In genomic region chr17:36837193-36837592, GRCh38 we compare ENCODE assay signal across 18 cellular contexts.
DNase-seq lines count a peak whose midpoint lies in the region; ATAC-seq, FAIRE-seq and TF ChIP-seq lines count a peak whose summit lies in the region.
"Had no signal": no experiment of that assay in that cellular context is flagged by ENCODE, and none has a peak within 500 bp of the region (broad histone marks: within the 10 kb centered on the region; RNA-seq: fewer than 3 reads in every experiment).

No MANE protein-coding gene starts in this region.

- POLR2A ChIA-PET in H1 (lab: Charles Lee; ENCODE audit: partially characterized antibody) = interaction anchor here (1.0 to 1.9 kb wide), 4 partner anchors 8 to 63 kb away, joined by 3 to 5 read pairs (median 4); no protein-coding TSS in a partner anchor

- FAIRE-seq in H1 (lab: Jason Lieb, UNC) = no peak
- FAIRE-seq: A549, G401.6, GM12892 had no signal

- no peaks in the 10 kb centered on the region for H3K36me3 ChIP-seq in H7 (replicated peaks; ENCODE audit: control insufficient read depth, insufficient read depth, low read length)
- H3K36me3 ChIP-seq in H1 (ENCODE audit: control insufficient read depth in 2 of 4, insufficient read depth in 4 of 4, low read length in 3 of 4) = no peaks in the 10 kb centered on the region
- no peaks in the 10 kb centered on the region for H3K36me3 ChIP-seq in mesendoderm (ENCODE audit: control insufficient read depth, insufficient read depth, low read length)
- H3K36me3 ChIP-seq in upper lobe of left lung = no peaks in the 10 kb centered on the region
- H3K36me3 ChIP-seq: HAP-1 had no signal

- 43% methylated on average over 7 of the region's 7 CpGs; no CpG with 5 or more reads in 1 of the 2 experiments for WGBS in H1 (ENCODE audit: extremely low coverage in 1 of 2, insufficient coverage in 1 of 2, insufficient read length in 1 of 2, insufficient replicate concordance in 2 of 2, low coverage in 1 of 2, low lambda C conversion rate in 2 of 2, missing lambda C conversion rate in 1 of 2), 2 experiments
- WGBS in mesendoderm (ENCODE audit: extremely low coverage, insufficient coverage, low lambda C conversion rate) = no CpG with 5 or more reads among the region's 7 CpGs
- WGBS in upper lobe of left lung, 2 donors = 62 to 64% methylated on average over 6 to 7 of the region's 7 CpGs

- CTCF ChIA-PET in H1 (lab: Charles Lee; ENCODE audit: partially characterized antibody) = interaction anchor here (0.9 to 1.4 kb wide), 8 partner anchors 8 to 209 kb away, joined by 3 to 5 read pairs (median 4); no protein-coding TSS in a partner anchor

- DNase-seq in H7 (peak; percentile 32), H1 (ENCODE audit: low read depth in 1 of 2, low spot score in 2 of 2) (no peak), mesendoderm (no peak), renal cortical epithelial cell (ENCODE audit: low read depth) (peak; percentile 33), upper lobe of left lung (no peak), AG20443 (ENCODE audit: low spot score) (no peak)
- DNase-seq: 8988T; ACHN; C1 segment of cervical spinal cord; Calu3; CD4-positive, alpha-beta memory T cell; DND-41 had no signal

- H3K4me2 ChIP-seq in H1 (ENCODE audit: insufficient read depth in 1 of 2, low read depth in 2 of 2, low read length in 2 of 2) (peak overlapping the region; percentile 27 to 47), mesendoderm (ENCODE audit: low read length) (no peak overlapping the region)
- H3K4me2 ChIP-seq: A549 had no signal

- H3K18ac ChIP-seq in H1 (ENCODE audit: extremely low read depth, low read length) (peak overlapping the region; percentile 25; the same call in 1 of the 2 replicates), mesendoderm (ENCODE audit: low read length) (no peak overlapping the region)

- H3K9ac ChIP-seq in H1 (replicated peaks in 1 of 4; ENCODE audit: extremely low read depth in 1 of 4, low read depth in 3 of 4, low read length in 3 of 4) (no peak overlapping the region), mesendoderm (ENCODE audit: low read length) (no peak overlapping the region)

- H3K56ac ChIP-seq in H1 (replicated peaks; ENCODE audit: insufficient read length, low read depth, low read length) (no peak overlapping the region), mesendoderm (ENCODE audit: low read length) (peak overlapping the region; percentile 63)

- H3K23ac ChIP-seq in H1 (ENCODE audit: insufficient read length) = no peak overlapping the region
- H3K23ac ChIP-seq in mesendoderm (ENCODE audit: low read length) = peak overlapping the region; percentile 32

- H3K4ac ChIP-seq in H1 (replicated peaks; ENCODE audit: insufficient read length, low read depth, low read length) = peak overlapping the region; percentile 6
- no peak overlapping the region for H3K4ac ChIP-seq in mesendoderm (ENCODE audit: low read depth, low read length)

- H3K9me3 ChIP-seq in H1 (ENCODE audit: insufficient read depth in 2 of 2, low read depth in 1 of 2, low read length in 1 of 2) (no peaks in the 10 kb centered on the region), upper lobe of left lung (no peaks in the 10 kb centered on the region)
- H3K9me3 ChIP-seq: A549, HAP-1 had no signal

- peak overlapping the region; percentile 61; the same call in 1 of the 2 replicates for H2BK5ac ChIP-seq in H1 (ENCODE audit: low read depth, low read length)
- peak overlapping the region; percentile 78 for H2BK5ac ChIP-seq in mesendoderm (ENCODE audit: low read length)

- H4K91ac ChIP-seq in H1 (replicated peaks; ENCODE audit: insufficient read length, low read length) = no peak overlapping the region

- TF ChIP-seq CTCF in H1 (IDR thresholded peaks at IDR 0.05; ENCODE audit: control extremely low read depth in 1 of 3, insufficient read depth in 1 of 3, low read depth in 1 of 3, low read length in 3 of 3) (no peak), upper lobe of left lung (IDR thresholded peaks at IDR 0.05) (no peak)

- no peak overlapping the region for H3K14ac ChIP-seq in H1 (ENCODE audit: insufficient read length)

- ATAC-seq in GM18498 (IDR thresholded peaks at IDR 0.05; ENCODE audit: unreplicated experiment) (no peak), upper lobe of left lung (ENCODE audit: low FRiP score in 2 of 2) (no peak), HG03196 (IDR thresholded peaks at IDR 0.05; ENCODE audit: unreplicated experiment) (no peak)

- peaks cover 3% of the 10 kb centered on the region; the same call in 1 of the 2 replicates for H3K27me3 ChIP-seq in H7 (ENCODE audit: control insufficient read depth, insufficient read depth, low read length)
- no peaks in the 10 kb centered on the region; a peak in 2 of 7 replicates for H3K27me3 ChIP-seq in H1 (replicated peaks in 1 of 4; ENCODE audit: control insufficient read depth in 3 of 4, extremely low read depth in 1 of 4, insufficient read depth in 3 of 4, low read length in 3 of 4)
- no peaks in the 10 kb centered on the region for H3K27me3 ChIP-seq in mesendoderm (ENCODE audit: insufficient read depth, low read length, poor library complexity)
- no peaks in the 10 kb centered on the region for H3K27me3 ChIP-seq in upper lobe of left lung

- H2AFZ ChIP-seq in H1 (ENCODE audit: low read length) = no peak overlapping the region

- H2AK5ac ChIP-seq in H1 (ENCODE audit: low read depth, low read length) (peak overlapping the region; percentile 48; the same call in 1 of the 2 replicates), mesendoderm (ENCODE audit: low read length) (peak overlapping the region; percentile 97)

- no peak overlapping the region for H3K4me3 ChIP-seq in H7 (ENCODE audit: insufficient read depth, low read depth, low read length)
- peak overlapping the region in 1 of 4 experiments; percentile 8; a peak in 1 of 8 replicates for H3K4me3 ChIP-seq in H1 (ENCODE audit: extremely low read depth in 1 of 4, insufficient read depth in 2 of 4, low read depth in 3 of 4, low read length in 4 of 4)
- no peak overlapping the region for H3K4me3 ChIP-seq in mesendoderm (ENCODE audit: low read length)
- H3K4me3 ChIP-seq in upper lobe of left lung = no peak overlapping the region
- H3K4me3 ChIP-seq: A549, HAP-1 had no signal

- H3K27ac ChIP-seq in H1 (ENCODE audit: low read depth, low read length) (no peak overlapping the region), mesendoderm (ENCODE audit: low read depth, low read length) (no peak overlapping the region), upper lobe of left lung (no peak overlapping the region)
- H3K27ac ChIP-seq: A549 had no signal

- H3K4me1 ChIP-seq in H1 (replicated peaks in 1 of 4; ENCODE audit: control insufficient read depth in 3 of 4, insufficient read depth in 4 of 4, low read length in 3 of 4) (peaks cover under 1 to 12% (median 9%) of the 10 kb centered on the region in 4 experiments), mesendoderm (ENCODE audit: control insufficient read depth, low read depth, low read length) (peaks cover 2% of the 10 kb centered on the region), upper lobe of left lung (no peaks in the 10 kb centered on the region)
- H3K4me1 ChIP-seq: A549, HAP-1 had no signal

- TF ChIP-seq POLR2A in H1 (IDR thresholded peaks at IDR 0.05; ENCODE audit: control extremely low read depth in 1 of 2, low read depth in 2 of 2, low read length in 2 of 2) (no peak), upper lobe of left lung (IDR thresholded peaks at IDR 0.05) (no peak)

- H4K8ac ChIP-seq in H1 (ENCODE audit: extremely low read depth, insufficient read depth, low read length) (no peak overlapping the region; the same call in 1 of the 2 replicates), mesendoderm (ENCODE audit: low read depth, low read length) (no peak overlapping the region)

- H3K79me2 ChIP-seq in H1 (ENCODE audit: control insufficient read depth in 1 of 2, insufficient read depth in 2 of 2, low read length in 2 of 2) (no peaks in the 10 kb centered on the region), mesendoderm (ENCODE audit: control insufficient read depth, insufficient read depth, low read length) (no peaks in the 10 kb centered on the region)

- H3K23me2 ChIP-seq in H1 (ENCODE audit: low read depth, low read length) = no peaks in the 10 kb centered on the region

- no peak for TF ChIP-seq RAD21 in H1 (IDR thresholded peaks at IDR 0.05 in 1 of 2, conservative IDR thresholded peaks at IDR 0.05 in 1 of 2; ENCODE audit: low read depth in 2 of 2, low read length in 2 of 2)

- no peaks in the 10 kb centered on the region for H4K20me1 ChIP-seq in H1 (replicated peaks in 1 of 2; ENCODE audit: control insufficient read depth in 1 of 2, insufficient read depth in 2 of 2, low read length in 2 of 2)

- peak overlapping the region; percentile 91 for H2BK120ac ChIP-seq in H1 (replicated peaks; ENCODE audit: low read depth, low read length)
- no peak overlapping the region for H2BK120ac ChIP-seq in mesendoderm (ENCODE audit: low read depth, low read length)

- H3K79me1 ChIP-seq in H1 (ENCODE audit: low read depth, low read length) (no peaks in the 10 kb centered on the region), mesendoderm (ENCODE audit: low read length) (no peaks in the 10 kb centered on the region)

- peak overlapping the region; percentile 87; the same call in 1 of the 2 replicates for H2BK20ac ChIP-seq in H1 (ENCODE audit: low read length)

- H4K5ac ChIP-seq in H1 (ENCODE audit: insufficient read length, low read depth, low read length) (no peak overlapping the region), mesendoderm (ENCODE audit: low read length) (peak overlapping the region; percentile 44)

- no peak for TF ChIP-seq EP300 in H1 (IDR thresholded peaks at IDR 0.05; ENCODE audit: borderline replicate concordance in 1 of 2, low read depth in 2 of 2, low read length in 2 of 2)
- no peak for TF ChIP-seq EP300 in upper lobe of left lung (IDR thresholded peaks at IDR 0.05)

- H2BK15ac ChIP-seq in H1 (ENCODE audit: low read length) = peak overlapping the region; percentile 75; the same call in 1 of the 2 replicates
- no peak overlapping the region for H2BK15ac ChIP-seq in mesendoderm (replicated peaks; ENCODE audit: low read depth)

- peak overlapping the region; percentile 92 for H2BK12ac ChIP-seq in H1 (ENCODE audit: low read depth, low read length)

TF ChIP-seq in H1, 55 proteins besides CTCF, POLR2A, EP300 and RAD21 (continues in another document):
- TF ChIP-seq TAF1 (IDR thresholded peaks at IDR 0.05; ENCODE audit: low read depth, low read length) (no peak), GTF2F1 (IDR thresholded peaks at IDR 0.05; ENCODE audit: borderline replicate concordance, low read depth, low read length) (no peak), TCF12 (IDR thresholded peaks at IDR 0.05; ENCODE audit: low read depth, low read length) (no peak), SUZ12 (IDR thresholded peaks at IDR 0.05; ENCODE audit: low read length) (no peak), RBBP5 (IDR thresholded peaks at IDR 0.05; ENCODE audit: borderline replicate concordance, low read depth, low read length) (no peak), RFX5 (IDR thresholded peaks at IDR 0.05; ENCODE audit: borderline replicate concordance, low read depth, low read length) (no peak), FOSL1 (IDR thresholded peaks at IDR 0.05; ENCODE audit: insufficient read depth, low read depth, low read length) (no peak), SAP30 (IDR thresholded peaks at IDR 0.05; ENCODE audit: insufficient read depth, insufficient replicate concordance, low read length) (no peak), NANOG (IDR thresholded peaks at IDR 0.05; ENCODE audit: insufficient read depth, low read depth, low read length, poor library complexity, severe bottlenecking) (no peak), SP1 (IDR thresholded peaks at IDR 0.05; ENCODE audit: low read depth, low read length) (no peak)

Comparison
In these comparisons a context has a peak if more than half of its experiments do, and no peak if none do; other contexts are left out.
1. DNase-seq: peak in H7 (single experiment) and renal cortical epithelial cell (single experiment); none in H1 (0 of 2), mesendoderm (single experiment), upper lobe of left lung (0 of 2) and AG20443 (single experiment).